9 cellular contexts compared by ENCODE assay signal in the genomic region with DNA sequence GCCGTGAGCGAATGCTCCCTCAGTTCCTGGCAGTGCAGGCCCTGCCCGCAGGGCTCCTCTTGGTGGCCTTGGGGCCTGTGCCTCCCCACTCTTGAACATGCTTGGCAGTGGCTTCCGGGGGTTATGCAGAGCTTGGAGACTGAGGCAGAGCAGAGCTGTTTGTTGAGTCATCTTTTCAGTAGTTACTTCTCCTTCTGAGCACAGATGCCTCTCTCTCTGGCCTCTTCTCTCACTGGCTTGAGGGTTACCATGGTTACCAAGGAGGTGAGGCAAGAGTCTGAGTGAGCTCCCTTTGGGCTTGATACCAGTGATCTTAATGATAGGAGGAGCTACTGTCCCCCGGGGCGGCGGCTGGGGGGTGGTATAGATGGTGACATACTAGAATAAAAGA.
DNase-seq lines count a peak whose midpoint lies in the region; ATAC-seq, FAIRE-seq and TF ChIP-seq lines count a peak whose summit lies in the region.
"Had no signal": no experiment of that assay in that cellular context is flagged by ENCODE, and none has a peak within 500 bp of the region (broad histone marks: within the 10 kb centered on the region; RNA-seq: fewer than 3 reads in every experiment).

No MANE protein-coding gene starts in this region.

- CTCF ChIA-PET in CD8-positive, alpha-beta memory T cell (lab: Charles Lee) = interaction anchor here (1.0 to 12.3 kb wide), 18 partner anchors 8 to 220 kb away, joined by 3 to 143 read pairs (median 9); no protein-coding TSS in a partner anchor

- H3K4me1 ChIP-seq in CD8-positive, alpha-beta memory T cell (ENCODE audit: insufficient read depth, low read length) = no peaks in the 10 kb centered on the region

- DNase-seq in GM13976 (ENCODE audit: low spot score) (peak; percentile 30), HT1080 (ENCODE audit: low read depth) (peak; percentile 35), choroid plexus epithelial cell (ENCODE audit: low read depth) (peak; percentile 94), GM19239 (ENCODE audit: insufficient read length, low spot score) (no peak)
- no peak for DNase-seq in natural killer cell treated with Interleukin-12 subunit alpha and Interleukin-12 subunit beta and Interleukin-15 and Interleukin-18, amount 100 ng/mL, for 72 hours (ENCODE audit: low spot score)
- DNase-seq in CD8-positive, alpha-beta memory T cell = no peak
- DNase-seq in activated T-cell treated with anti-CD3 and anti-CD28 coated beads, Interleukin-2, amount 50 U/mL, for 1 hour = no peak

- no peaks in the 10 kb centered on the region for H3K9me3 Mint-ChIP-seq in natural killer cell treated with Interleukin-12 subunit alpha and Interleukin-12 subunit beta and Interleukin-15 and Interleukin-18, amount 100 ng/mL, for 72 hours
- H3K9me3 Mint-ChIP-seq in CD8-positive, alpha-beta memory T cell = no peaks in the 10 kb centered on the region

- peaks cover 10 to 16% of the 10 kb centered on the region in 2 donors for H3K4me1 Mint-ChIP-seq in natural killer cell treated with Interleukin-12 subunit alpha and Interleukin-12 subunit beta and Interleukin-15 and Interleukin-18, amount 100 ng/mL, for 72 hours (ENCODE audit: low read depth in 2 of 2)
- peaks cover 19 to 25% (median 20%) of the 10 kb centered on the region in 3 donors for H3K4me1 Mint-ChIP-seq in CD8-positive, alpha-beta memory T cell

- no peak overlapping the region for H3K4me3 Mint-ChIP-seq in natural killer cell treated with Interleukin-12 subunit alpha and Interleukin-12 subunit beta and Interleukin-15 and Interleukin-18, amount 100 ng/mL, for 72 hours
- no peak overlapping the region for H3K4me3 Mint-ChIP-seq in CD8-positive, alpha-beta memory T cell

- peaks cover 5% of the 10 kb centered on the region for H3K36me3 ChIP-seq in CD8-positive, alpha-beta memory T cell (ENCODE audit: insufficient read depth, low read length)

- peak overlapping the region in 1 of 2 donors; percentile 19 for H3K27ac Mint-ChIP-seq in natural killer cell treated with Interleukin-12 subunit alpha and Interleukin-12 subunit beta and Interleukin-15 and Interleukin-18, amount 100 ng/mL, for 72 hours
- no peak overlapping the region for H3K27ac Mint-ChIP-seq in CD8-positive, alpha-beta memory T cell

- no peaks in the 10 kb centered on the region for H3K36me3 Mint-ChIP-seq in natural killer cell treated with Interleukin-12 subunit alpha and Interleukin-12 subunit beta and Interleukin-15 and Interleukin-18, amount 100 ng/mL, for 72 hours
- peaks cover 0 to 63% (median 11%) of the 10 kb centered on the region in 3 donors for H3K36me3 Mint-ChIP-seq in CD8-positive, alpha-beta memory T cell

- H3K27ac ChIP-seq in CD8-positive, alpha-beta memory T cell (ENCODE audit: low read depth, low read length) = no peak overlapping the region

- POLR2A ChIA-PET in CD8-positive, alpha-beta memory T cell (lab: Charles Lee) = interaction anchor here (1.9 kb wide), 1 partner anchor 133 kb away, joined by 6 read pairs; no protein-coding TSS in a partner anchor

- no peaks in the 10 kb centered on the region for H3K9me3 ChIP-seq in CD8-positive, alpha-beta memory T cell (ENCODE audit: low read length)
- H3K9me3 ChIP-seq: ascending aorta had no signal

- no peaks in the 10 kb centered on the region for H3K27me3 Mint-ChIP-seq in natural killer cell treated with Interleukin-12 subunit alpha and Interleukin-12 subunit beta and Interleukin-15 and Interleukin-18, amount 100 ng/mL, for 72 hours
- H3K27me3 Mint-ChIP-seq in CD8-positive, alpha-beta memory T cell = no peaks in the 10 kb centered on the region

- no peak overlapping the region for H3K4me3 ChIP-seq in choroid plexus epithelial cell (ENCODE audit: low read depth, low read length)
- no peak overlapping the region for H3K4me3 ChIP-seq in CD8-positive, alpha-beta memory T cell (ENCODE audit: low read length)
- H3K4me3 ChIP-seq: ascending aorta had no signal

- no peak for TF ChIP-seq CTCF in GM13976 (IDR thresholded peaks at IDR 0.05; ENCODE audit: borderline replicate concordance, control extremely low read depth, extremely low read depth, insufficient read depth, missing control alignments)
- TF ChIP-seq CTCF in choroid plexus epithelial cell (conservative IDR thresholded peaks at IDR 0.05; ENCODE audit: low read depth, low read length) = no peak

- in situ Hi-C loops in GM13976 (cut with MboI; ENCODE audit: low sequenced_read_pairs, unreplicated experiment) = loop anchor here (25.0 kb wide), 1 partner anchor 719 kb away; no protein-coding TSS in a partner anchor

- FAIRE-seq in GM19239 (lab: Jason Lieb, UNC) = no peak

- no peaks in the 10 kb centered on the region for H3K27me3 ChIP-seq in CD8-positive, alpha-beta memory T cell (ENCODE audit: insufficient read depth, low read length, poor library complexity, severe bottlenecking)
- H3K27me3 ChIP-seq: ascending aorta had no signal

- peak; percentile 65 to 70 for ATAC-seq in natural killer cell treated with Interleukin-12 subunit alpha and Interleukin-12 subunit beta and Interleukin-15 and Interleukin-18, amount 100 ng/mL, for 72 hours
- no peak for ATAC-seq in HG02588 (IDR thresholded peaks at IDR 0.05; ENCODE audit: unreplicated experiment)

Comparison
In these comparisons a context has a peak if more than half of its experiments do, and no peak if none do; other contexts are left out.
1. DNase-seq: peak in GM13976 (single experiment), HT1080 (single experiment) and choroid plexus epithelial cell (single experiment); none in natural killer cell treated with Interleukin-12 subunit alpha and Interleukin-12 subunit beta and Interleukin-15 and Interleukin-18, amount 100 ng/mL, for 72 hours (single experiment), CD8-positive, alpha-beta memory T cell (0 of 5), GM19239 (single experiment) and activated T-cell treated with anti-CD3 and anti-CD28 coated beads, Interleukin-2, amount 50 U/mL, for 1 hour (single experiment).